12 cellular contexts compared by ENCODE assay signal in genomic region chr9:112809351-112809848, GRCh38. TPM values are rescaled to one million over a fixed set of nuclear protein-coding genes. Genes with fewer than 3 reads are reported as not detected.
DNase-seq lines count a peak whose midpoint lies in the region; ATAC-seq, FAIRE-seq and TF ChIP-seq lines count a peak whose summit lies in the region.
"Had no signal": no experiment of that assay in that cellular context is flagged by ENCODE, and none has a peak within 500 bp of the region (broad histone marks: within the 10 kb centered on the region; RNA-seq: fewer than 3 reads in every experiment).

No MANE protein-coding gene starts in this region.

- no peaks in the 10 kb centered on the region for H3K27me3 ChIP-seq in colonic mucosa
- H3K27me3 ChIP-seq: suprapubic skin had no signal

- H3K27ac ChIP-seq in colonic mucosa: no peak overlapping the region
- H3K27ac ChIP-seq: suprapubic skin had no signal

- intact Hi-C loops in left colon (cut with DNase I, micrococcal nuclease): no loop called here
- intact Hi-C loops in colonic mucosa (cut with DNase I): no loop called here

- FAIRE-seq in GM18507 (lab: Jason Lieb, UNC): peak; percentile 99
- FAIRE-seq: G401.6 had no signal

- no peak overlapping the region for H3K4me3 Mint-ChIP-seq in activated naive CD8-positive, alpha-beta T cell treated with anti-CD3 and anti-CD28 coated beads, Interleukin-2, amount 50 U/mL, for 24 hours
- H3K4me3 Mint-ChIP-seq: brain had no signal

- ATAC-seq in GM21528 (IDR thresholded peaks at IDR 0.05; ENCODE audit: low FRiP score, unreplicated experiment) (peak; percentile 99), HG03439 (IDR thresholded peaks at IDR 0.05; ENCODE audit: unreplicated experiment) (peak; percentile 100), left colon (peak; percentile 17)
- no peak for ATAC-seq in activated naive CD8-positive, alpha-beta T cell treated with anti-CD3 and anti-CD28 coated beads, Interleukin-2, amount 50 U/mL, for 24 hours

- peaks cover 9% of the 10 kb centered on the region for H3K36me3 Mint-ChIP-seq in activated naive CD8-positive, alpha-beta T cell treated with anti-CD3 and anti-CD28 coated beads, Interleukin-2, amount 50 U/mL, for 24 hours (ENCODE audit: low read depth)

- no peaks in the 10 kb centered on the region for H3K4me1 Mint-ChIP-seq in activated naive CD8-positive, alpha-beta T cell treated with anti-CD3 and anti-CD28 coated beads, Interleukin-2, amount 50 U/mL, for 24 hours
- H3K4me1 Mint-ChIP-seq: brain had no signal

- H3K9ac ChIP-seq in colonic mucosa (ENCODE audit: low read depth in 2 of 2, low read length in 2 of 2): no peak overlapping the region

- DNase-seq in GM18507 (ENCODE audit: extremely low spot score, insufficient read length, low read depth) (peak; percentile 73), left colon (no peak), nucleus accumbens (lab: John Stamatoyannopoulos, UW) (no peak), colonic mucosa (no peak), erythroblast (lab: John Stamatoyannopoulos, UW) (no peak)
- DNase-seq in activated naive CD8-positive, alpha-beta T cell treated with anti-CD3 and anti-CD28 coated beads, Interleukin-2, amount 50 U/mL, for 24 hours: no peak
- DNase-seq: hippocampal formation had no signal

- no peaks in the 10 kb centered on the region for H3K27me3 Mint-ChIP-seq in activated naive CD8-positive, alpha-beta T cell treated with anti-CD3 and anti-CD28 coated beads, Interleukin-2, amount 50 U/mL, for 24 hours
- H3K27me3 Mint-ChIP-seq: brain had no signal

- no peak overlapping the region for H3K4me3 ChIP-seq in colonic mucosa
- H3K4me3 ChIP-seq: suprapubic skin had no signal

- no peak for TF ChIP-seq POLR2A in erythroblast (IDR thresholded peaks at IDR 0.05; ENCODE audit: low read length)

- no peak for TF ChIP-seq CTCF in colonic mucosa (IDR thresholded peaks at IDR 0.05)

- H3K36me3 ChIP-seq in colonic mucosa: no peaks in the 10 kb centered on the region

- no peaks in the 10 kb centered on the region for H3K4me1 ChIP-seq in colonic mucosa
- H3K4me1 ChIP-seq: suprapubic skin had no signal

- no peak overlapping the region for H3K27ac Mint-ChIP-seq in activated naive CD8-positive, alpha-beta T cell treated with anti-CD3 and anti-CD28 coated beads, Interleukin-2, amount 50 U/mL, for 24 hours
- H3K27ac Mint-ChIP-seq: brain had no signal

- H3K9me3 ChIP-seq in colonic mucosa: no peaks in the 10 kb centered on the region
- H3K9me3 ChIP-seq: suprapubic skin had no signal

- H3K9me3 Mint-ChIP-seq in activated naive CD8-positive, alpha-beta T cell treated with anti-CD3 and anti-CD28 coated beads, Interleukin-2, amount 50 U/mL, for 24 hours: peaks cover 4% of the 10 kb centered on the region

RNA-seq across cellular contexts. Expression of gene SNX30, which starts 58.8 kb away (rescaled TPM):
- total RNA-seq in left colon: 10 to 100 TPM; 30.7 to 35.3 TPM
- total RNA-seq in colonic mucosa: 10 to 100 TPM; 17.1 to 30.3 TPM
